In the genomic region with DNA sequence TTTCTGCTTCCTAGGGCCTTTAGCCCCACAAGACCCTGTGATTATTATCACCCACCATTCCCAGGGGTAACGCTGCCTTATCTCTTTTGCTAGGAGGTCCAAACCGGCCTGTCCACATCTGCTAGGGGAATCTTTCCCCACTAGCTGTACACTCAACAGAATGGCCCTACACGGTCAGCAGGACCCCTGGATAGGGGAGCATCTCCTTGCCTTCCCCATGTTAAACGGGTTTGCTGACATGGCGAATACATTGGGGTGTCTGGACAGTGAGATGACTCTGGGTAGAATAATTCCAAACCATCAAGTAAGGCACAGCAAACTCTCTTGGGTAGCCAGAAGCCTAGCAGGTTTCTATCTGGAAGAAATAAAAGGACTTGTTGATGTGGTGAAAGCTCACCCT, we compare ENCODE assay signal across 1 cellular context.
TF ChIP-seq lines count a peak whose summit lies in the region.

No MANE protein-coding gene starts in this region.

TF ChIP-seq in SK-N-SH treated with all-trans-retinoic acid at 6 μM for 48 hours, 23 proteins besides CTCF, POLR2A, EP300 and RAD21 (continued from another document):
- TF ChIP-seq OSR1 (CRISPR knock-in tag; IDR thresholded peaks at IDR 0.05), result no peak
- TF ChIP-seq, protein P1, sequence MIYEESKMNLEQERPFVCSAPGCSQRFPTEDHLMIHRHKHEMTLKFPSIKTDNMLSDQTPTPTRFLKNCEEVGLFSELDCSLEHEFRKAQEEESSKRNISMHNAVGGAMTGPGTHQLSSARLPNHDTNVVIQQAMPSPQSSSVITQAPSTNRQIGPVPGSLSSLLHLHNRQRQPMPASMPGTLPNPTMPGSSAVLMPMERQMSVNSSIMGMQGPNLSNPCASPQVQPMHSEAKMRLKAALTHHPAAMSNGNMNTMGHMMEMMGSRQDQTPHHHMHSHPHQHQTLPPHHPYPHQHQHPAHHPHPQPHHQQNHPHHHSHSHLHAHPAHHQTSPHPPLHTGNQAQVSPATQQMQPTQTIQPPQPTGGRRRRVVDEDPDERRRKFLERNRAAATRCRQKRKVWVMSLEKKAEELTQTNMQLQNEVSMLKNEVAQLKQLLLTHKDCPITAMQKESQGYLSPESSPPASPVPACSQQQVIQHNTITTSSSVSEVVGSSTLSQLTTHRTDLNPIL (CRISPR knock-in tag; IDR thresholded peaks at IDR 0.05; ENCODE audit: low read depth), result no peak
- TF ChIP-seq, protein P2, sequence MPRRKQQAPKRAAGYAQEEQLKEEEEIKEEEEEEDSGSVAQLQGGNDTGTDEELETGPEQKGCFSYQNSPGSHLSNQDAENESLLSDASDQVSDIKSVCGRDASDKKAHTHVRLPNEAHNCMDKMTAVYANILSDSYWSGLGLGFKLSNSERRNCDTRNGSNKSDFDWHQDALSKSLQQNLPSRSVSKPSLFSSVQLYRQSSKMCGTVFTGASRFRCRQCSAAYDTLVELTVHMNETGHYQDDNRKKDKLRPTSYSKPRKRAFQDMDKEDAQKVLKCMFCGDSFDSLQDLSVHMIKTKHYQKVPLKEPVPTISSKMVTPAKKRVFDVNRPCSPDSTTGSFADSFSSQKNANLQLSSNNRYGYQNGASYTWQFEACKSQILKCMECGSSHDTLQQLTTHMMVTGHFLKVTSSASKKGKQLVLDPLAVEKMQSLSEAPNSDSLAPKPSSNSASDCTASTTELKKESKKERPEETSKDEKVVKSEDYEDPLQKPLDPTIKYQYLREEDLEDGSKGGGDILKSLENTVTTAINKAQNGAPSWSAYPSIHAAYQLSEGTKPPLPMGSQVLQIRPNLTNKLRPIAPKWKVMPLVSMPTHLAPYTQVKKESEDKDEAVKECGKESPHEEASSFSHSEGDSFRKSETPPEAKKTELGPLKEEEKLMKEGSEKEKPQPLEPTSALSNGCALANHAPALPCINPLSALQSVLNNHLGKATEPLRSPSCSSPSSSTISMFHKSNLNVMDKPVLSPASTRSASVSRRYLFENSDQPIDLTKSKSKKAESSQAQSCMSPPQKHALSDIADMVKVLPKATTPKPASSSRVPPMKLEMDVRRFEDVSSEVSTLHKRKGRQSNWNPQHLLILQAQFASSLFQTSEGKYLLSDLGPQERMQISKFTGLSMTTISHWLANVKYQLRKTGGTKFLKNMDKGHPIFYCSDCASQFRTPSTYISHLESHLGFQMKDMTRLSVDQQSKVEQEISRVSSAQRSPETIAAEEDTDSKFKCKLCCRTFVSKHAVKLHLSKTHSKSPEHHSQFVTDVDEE (CRISPR knock-in tag; IDR thresholded peaks at IDR 0.05), result no peak
